23 cellular contexts compared by ENCODE assay signal in genomic region chr10:93874309-93875031, GRCh38. TPM values are rescaled to one million over a fixed set of nuclear protein-coding genes. Genes with fewer than 3 reads are reported as not detected.
DNase-seq lines count a peak whose midpoint lies in the region; TF ChIP-seq lines count a peak whose summit lies in the region.
"Had no signal": no experiment of that assay in that cellular context is flagged by ENCODE, and none has a peak within 500 bp of the region (broad histone marks: within the 10 kb centered on the region; RNA-seq: fewer than 3 reads in every experiment).

No MANE protein-coding gene starts in this region.

- no peak overlapping the region for H3K4me2 ChIP-seq in mammary epithelial cell (ENCODE audit: insufficient read depth, low read depth, low read length)

- no peaks in the 10 kb centered on the region for H3K36me3 ChIP-seq in mammary epithelial cell (ENCODE audit: insufficient read depth, low read length)
- H3K36me3 ChIP-seq: BE2C, transverse colon had no signal

- H3K27me3 ChIP-seq in mammary epithelial cell (ENCODE audit: insufficient read depth, low read length): no peaks in the 10 kb centered on the region
- H3K27me3 ChIP-seq: BE2C, foreskin keratinocyte, transverse colon had no signal

- intact Hi-C loops in cardiac septum (cut with DNase I): no loop called here
- intact Hi-C loops in mammary epithelial cell (cut with micrococcal nuclease): no loop called here

- no peaks in the 10 kb centered on the region for H3K79me2 ChIP-seq in mammary epithelial cell (ENCODE audit: insufficient read depth, low read length)

- in situ Hi-C loops in mammary epithelial cell (cut with MboI; ENCODE audit: low sequenced_read_pairs in 2 of 2): no loop called here

- no peak for TF ChIP-seq CTCF in mammary epithelial cell (conservative IDR thresholded peaks at IDR 0.05 in 1 of 2, IDR thresholded peaks at IDR 0.05 in 1 of 2; ENCODE audit: extremely low read depth in 1 of 2, insufficient read depth in 1 of 2, low read depth in 1 of 2, low read length in 2 of 2)

- 59% methylated on average over 3 of the region's 3 CpGs for WGBS in mammary epithelial cell (ENCODE audit: low coverage, missing lambda C conversion rate)

- no peaks in the 10 kb centered on the region for H4K20me1 ChIP-seq in mammary epithelial cell (ENCODE audit: insufficient read depth, low read length)

- BruUV-seq in mammary epithelial cell (replicated peaks; lab: Mats Ljungman, UMichigan): no TSS peak

- no peaks in the 10 kb centered on the region for H3K9me3 ChIP-seq in mammary epithelial cell (replicated peaks; ENCODE audit: insufficient read depth, low read length)
- H3K9me3 ChIP-seq: BE2C, transverse colon had no signal

- no peak overlapping the region for H2AFZ ChIP-seq in mammary epithelial cell (ENCODE audit: low read depth, low read length)

- H3K4me3 ChIP-seq in mammary epithelial cell (replicated peaks in 1 of 3; ENCODE audit: insufficient read depth in 1 of 3, low read depth in 2 of 3, low read length in 3 of 3): no peak overlapping the region
- H3K4me3 ChIP-seq: transverse colon had no signal

- dilution Hi-C loops in mammary epithelial cell (cut with HindIII; ENCODE audit: low sequenced_read_pairs): no loop called here

- CTCF ChIA-PET in mammary epithelial cell (lab: Charles Lee; ENCODE audit: low non-redundant PET): no interaction called here

- H3K4me1 ChIP-seq in mammary epithelial cell (ENCODE audit: insufficient read depth, low read length): no peaks in the 10 kb centered on the region
- H3K4me1 ChIP-seq: BE2C, foreskin keratinocyte, transverse colon had no signal

- no peak overlapping the region for H3K9ac ChIP-seq in mammary epithelial cell (ENCODE audit: insufficient read depth, low read length)

- DNase-seq in DMS153 (lab: John Stamatoyannopoulos, UW) (peak; percentile 60), DMS153 treated with DMSO at 0.1 percent for 48 hours (lab: John Stamatoyannopoulos, UW; ENCODE audit: unreplicated experiment) (no peak), NCI-H146 (lab: John Stamatoyannopoulos, UW) (peak; percentile 86), NCI-H82 (lab: John Stamatoyannopoulos, UW) (peak; percentile 84), renal cortical epithelial cell (ENCODE audit: low read depth) (peak; percentile 57), cardiac septum (ENCODE audit: low spot score) (no peak), caudate nucleus (lab: John Stamatoyannopoulos, UW) (no peak), mammary epithelial cell (no peak)
- DNase-seq: activated CD4-positive, alpha-beta T cell treated with anti-CD3 and anti-CD28 coated beads, Interleukin-2, amount 50 U/mL, for 1 hour; activated CD8-positive, alpha-beta memory T cell treated with anti-CD3 and anti-CD28 coated beads, Interleukin-2, amount 50 U/mL, for 4 hours; activated effector memory CD4-positive, alpha-beta T cell treated with Interleukin-2 at 50 U/mL for 16 hours; BE2C; GF-D8; GOT3; hippocampal formation; natural killer cell; NCI-H345; posterior cingulate gyrus; SHP77; stimulated activated CD4-positive, alpha-beta T cell treated with anti-CD3 and anti-CD28 coated beads, Interleukin-2, amount 100 ng/mL, for 48 hours; transverse colon had no signal

- H3K27ac ChIP-seq in caudate nucleus (ENCODE audit: low read depth, low read length): no peak overlapping the region
- H3K27ac ChIP-seq in mammary epithelial cell (ENCODE audit: insufficient read depth, low read depth, low read length): no peak overlapping the region
- H3K27ac ChIP-seq: 22Rv1, foreskin keratinocyte, transverse colon had no signal

RNA-seq across cellular contexts. Expression of gene SLC35G1, which starts 19.3 kb away (rescaled TPM):
- total RNA-seq in renal cortical epithelial cell (10.3 and 11.1 TPM in 2 replicates), cardiac septum (2.8 TPM), mammary epithelial cell (1 to 10 TPM; 4.7 to 5.3 TPM)
- polyA plus RNA-seq in mammary epithelial cell: 3.9 TPM
- 4.2 TPM for polyA minus RNA-seq in mammary epithelial cell

Comparison
In these comparisons a context has a peak if more than half of its experiments do, and no peak if none do; other contexts are left out.
1. DNase-seq: peak in DMS153 (single experiment), NCI-H146 (single experiment), NCI-H82 (single experiment) and renal cortical epithelial cell (single experiment); none in DMS153 treated with DMSO at 0.1 percent for 48 hours (single experiment), cardiac septum (single experiment), caudate nucleus (0 of 61) and mammary epithelial cell (single experiment).